ENCODE assay signal across 32 cellular contexts in the genomic region with DNA sequence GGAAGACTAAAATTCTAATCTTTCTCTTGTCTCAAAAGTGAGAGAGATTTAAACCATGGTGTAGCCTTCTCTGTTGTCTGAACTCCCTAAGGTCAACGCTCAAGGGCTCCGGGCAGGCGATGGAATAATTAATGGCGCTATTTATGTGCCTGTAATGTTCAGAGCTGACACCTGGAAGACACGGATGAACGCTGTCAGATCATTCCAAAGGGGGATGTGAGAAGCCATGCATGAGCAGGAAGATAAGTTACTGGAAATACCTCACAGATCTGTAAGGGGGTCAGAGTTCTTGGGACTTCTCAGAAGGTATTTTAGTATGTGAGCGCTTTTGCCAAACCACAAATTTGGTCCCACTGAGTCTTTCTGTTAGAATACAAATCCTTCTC.
A peak's percentile ranks its signal among the peaks of the same experiment; 100 is the strongest.
DNase-seq lines count a peak whose midpoint lies in the region; ATAC-seq, FAIRE-seq and TF ChIP-seq lines count a peak whose summit lies in the region.
"Had no signal": no experiment of that assay in that cellular context is flagged by ENCODE, and none has a peak within 500 bp of the region (broad histone marks: within the 10 kb centered on the region; RNA-seq: fewer than 3 reads in every experiment).

No MANE protein-coding gene starts in this region.

- H3F3A ChIP-seq in neural cell (ENCODE audit: insufficient read depth, low read length, poor library complexity, severe bottlenecking) = no peaks in the 10 kb centered on the region

- peak overlapping the region; percentile 13 for H3K4me2 ChIP-seq in neural cell (ENCODE audit: low read length)
- H3K4me2 ChIP-seq: BLaER1, KMS-11, PC-9 had no signal

- no peak overlapping the region for H2AFZ ChIP-seq in neural cell (ENCODE audit: low read depth, low read length)
- H2AFZ ChIP-seq: PC-9 had no signal

- no peaks in the 10 kb centered on the region for H3K79me2 ChIP-seq in neural cell (replicated peaks; ENCODE audit: insufficient read depth, low read length)

- H3K36me3 ChIP-seq in neural cell (ENCODE audit: insufficient read depth, low read length) = no peaks in the 10 kb centered on the region
- H3K36me3 ChIP-seq: BLaER1, MG63, upper lobe of right lung had no signal

- intact Hi-C loops in left cardiac atrium (cut with DNase I) = no loop called here

- H3K27me3 ChIP-seq in neural cell (ENCODE audit: insufficient read depth, low read depth, low read length) = no peaks in the 10 kb centered on the region
- H3K27me3 ChIP-seq: BLaER1, MG63, upper lobe of right lung had no signal

- TF ChIP-seq RAD21 in neural cell (conservative IDR thresholded peaks at IDR 0.05) = no peak

- no peak overlapping the region for H3K4me3 Mint-ChIP-seq in activated T-cell treated with anti-CD3 and anti-CD28 coated beads, Interleukin-2, amount 50 U/mL, for 24 hours
- H3K4me3 Mint-ChIP-seq: activated naive CD8-positive, alpha-beta T cell treated with anti-CD3 and anti-CD28 coated beads, Interleukin-2, amount 10 ng/mL, durations not matched to agents 7 days and 5 days; activated T-cell treated with anti-CD3 and anti-CD28 coated beads, Interleukin-2, amount 50 U/mL, for 4 hours; effector memory CD8-positive, alpha-beta T cell; H9; neural crest cell; stimulated activated effector memory CD8-positive, alpha-beta T cell treated with anti-CD3 and anti-CD28 coated beads, Interleukin-12 subunit alpha, Interleukin-12 subunit beta, amount 100 ng/mL, for 72 hours; T-helper 1 cell treated with Interleukin-12 subunit alpha and Interleukin-12 subunit beta and Interleukin-4 antibody, amounts not matched to agents 30 μg/mL and 1 μg/mL, for 36 hours had no signal

- H3K27ac ChIP-seq in neural cell (ENCODE audit: low read length) = peak overlapping the region; percentile 79
- H3K27ac ChIP-seq: BLaER1, coronary artery, KMS-11, PC-9, upper lobe of right lung had no signal

- H3K9me3 Mint-ChIP-seq in activated T-cell treated with anti-CD3 and anti-CD28 coated beads, Interleukin-2, amount 50 U/mL, for 24 hours = no peaks in the 10 kb centered on the region
- H3K9me3 Mint-ChIP-seq: activated naive CD8-positive, alpha-beta T cell treated with anti-CD3 and anti-CD28 coated beads, Interleukin-2, amount 10 ng/mL, durations not matched to agents 7 days and 5 days; effector memory CD8-positive, alpha-beta T cell had no signal

- H3K4me1 Mint-ChIP-seq in activated T-cell treated with anti-CD3 and anti-CD28 coated beads, Interleukin-2, amount 50 U/mL, for 24 hours (ENCODE audit: low read depth) = no peaks in the 10 kb centered on the region
- H3K4me1 Mint-ChIP-seq: activated naive CD8-positive, alpha-beta T cell treated with anti-CD3 and anti-CD28 coated beads, Interleukin-2, amount 10 ng/mL, durations not matched to agents 7 days and 5 days; H9; neural crest cell had no signal

- no peak for DNase-seq in D721Med (ENCODE audit: insufficient read length, low spot score)
- DNase-seq in NCI-H524 treated with DMSO at 0.1 percent for 48 hours (lab: John Stamatoyannopoulos, UW) = peak; percentile 42
- DNase-seq in left cardiac atrium = no peak
- DNase-seq in NCI-H187 treated with DMSO at 0.1 percent for 48 hours (lab: John Stamatoyannopoulos, UW) = no peak
- DNase-seq in activated T-cell treated with anti-CD3 and anti-CD28 coated beads, Interleukin-2, amount 50 U/mL, for 24 hours = no peak
- no peak for DNase-seq in ACHN
- DNase-seq: activated gamma-delta T cell treated with Interleukin-2 at 50 U/mL for 16 hours; activated naive CD8-positive, alpha-beta T cell treated with anti-CD3 and anti-CD28 coated beads, Interleukin-2, amount 10 ng/mL, durations not matched to agents 7 days and 5 days; activated T-cell treated with anti-CD3 and anti-CD28 coated beads, Interleukin-2, amount 50 U/mL, for 4 hours; caudate nucleus; effector memory CD8-positive, alpha-beta T cell; H9; kidney; mammary epithelial cell; MG63; NCI-H1105 treated with DMSO at 0.1 percent for 48 hours; NCI-H2081 treated with DMSO at 0.1 percent for 48 hours; PC-9; posterior cingulate gyrus; substantia nigra; upper lobe of right lung had no signal

- peak; percentile 69 for TF ChIP-seq EP300 in neural cell (conservative IDR thresholded peaks at IDR 0.05; ENCODE audit: poor library complexity, severe bottlenecking)

- ATAC-seq in left cardiac atrium (peak; percentile 45 to 57), HG03025 (IDR thresholded peaks at IDR 0.05; ENCODE audit: low FRiP score, unreplicated experiment) (no peak)
- ATAC-seq: activated T-cell treated with anti-CD3 and anti-CD28 coated beads, Interleukin-2, amount 50 U/mL, for 4 hours; effector memory CD8-positive, alpha-beta T cell; SK-N-SH treated with all-trans-retinoic acid at 6 μM for 48 hours; stimulated activated effector memory CD8-positive, alpha-beta T cell treated with anti-CD3 and anti-CD28 coated beads, Interleukin-12 subunit alpha, Interleukin-12 subunit beta, amount 100 ng/mL, for 72 hours; upper lobe of right lung had no signal

- H3K27ac Mint-ChIP-seq in activated T-cell treated with anti-CD3 and anti-CD28 coated beads, Interleukin-2, amount 50 U/mL, for 24 hours = no peak overlapping the region
- H3K27ac Mint-ChIP-seq: activated naive CD8-positive, alpha-beta T cell treated with anti-CD3 and anti-CD28 coated beads, Interleukin-2, amount 10 ng/mL, durations not matched to agents 7 days and 5 days; effector memory CD8-positive, alpha-beta T cell; H9; stimulated activated effector memory CD8-positive, alpha-beta T cell treated with anti-CD3 and anti-CD28 coated beads, Interleukin-12 subunit alpha, Interleukin-12 subunit beta, amount 100 ng/mL, for 72 hours; T-helper 1 cell treated with Interleukin-12 subunit alpha and Interleukin-12 subunit beta and Interleukin-4 antibody, amounts not matched to agents 30 μg/mL and 1 μg/mL, for 36 hours had no signal

- H3K9me2 ChIP-seq in neural cell (ENCODE audit: insufficient read depth, low read length) = no peaks in the 10 kb centered on the region

- no peaks in the 10 kb centered on the region for H3K27me3 Mint-ChIP-seq in activated T-cell treated with anti-CD3 and anti-CD28 coated beads, Interleukin-2, amount 50 U/mL, for 24 hours
- H3K27me3 Mint-ChIP-seq: activated naive CD8-positive, alpha-beta T cell treated with anti-CD3 and anti-CD28 coated beads, Interleukin-2, amount 10 ng/mL, durations not matched to agents 7 days and 5 days; effector memory CD8-positive, alpha-beta T cell had no signal

- H3K9me3 ChIP-seq in neural cell (ENCODE audit: low read length) = no peaks in the 10 kb centered on the region
- H3K9me3 ChIP-seq: BLaER1, MG63, upper lobe of right lung had no signal

- peak overlapping the region; percentile 51 for H3K4me3 ChIP-seq in neural cell (ENCODE audit: low read length)
- H3K4me3 ChIP-seq: BLaER1, coronary artery, MG63, PC-9, upper lobe of right lung had no signal

- in situ Hi-C loops in ACHN (cut with HindIII; ENCODE audit: low pct_ligation_motif_present, low pct_unique_long_range_greater_than_20kb, low sequenced_read_pairs) = no loop called here

- no peak for TF ChIP-seq CTCF in D721Med (IDR thresholded peaks at IDR 0.05; ENCODE audit: insufficient read depth, missing control alignments)
- peak; percentile 28 for TF ChIP-seq CTCF in neural cell (IDR thresholded peaks at IDR 0.05; ENCODE audit: poor library complexity, severe bottlenecking)

- peak overlapping the region; percentile 39 for H3K9ac ChIP-seq in neural cell (ENCODE audit: low read length)
- H3K9ac ChIP-seq: BLaER1, KMS-11 had no signal

- H3K36me3 Mint-ChIP-seq in activated T-cell treated with anti-CD3 and anti-CD28 coated beads, Interleukin-2, amount 50 U/mL, for 24 hours (ENCODE audit: low read depth) = peaks cover 2% of the 10 kb centered on the region
- H3K36me3 Mint-ChIP-seq: activated naive CD8-positive, alpha-beta T cell treated with anti-CD3 and anti-CD28 coated beads, Interleukin-2, amount 10 ng/mL, durations not matched to agents 7 days and 5 days; stimulated activated effector memory CD8-positive, alpha-beta T cell treated with anti-CD3 and anti-CD28 coated beads, Interleukin-12 subunit alpha, Interleukin-12 subunit beta, amount 100 ng/mL, for 72 hours had no signal

- FAIRE-seq in D721Med (lab: Jason Lieb, UNC) = peak; percentile 81
- FAIRE-seq: astrocyte, GM12892, kidney had no signal

- no peaks in the 10 kb centered on the region for H4K20me1 ChIP-seq in neural cell (ENCODE audit: insufficient read depth)
- H4K20me1 ChIP-seq: BLaER1 had no signal

TF ChIP-seq in neural cell, 6 proteins besides CTCF, POLR2A, EP300 and RAD21:
- TF ChIP-seq EZH2 (IDR thresholded peaks at IDR 0.05; ENCODE audit: borderline replicate concordance, insufficient read depth, low read length, poor library complexity, severe bottlenecking) = no peak
- TF ChIP-seq, protein P1, sequence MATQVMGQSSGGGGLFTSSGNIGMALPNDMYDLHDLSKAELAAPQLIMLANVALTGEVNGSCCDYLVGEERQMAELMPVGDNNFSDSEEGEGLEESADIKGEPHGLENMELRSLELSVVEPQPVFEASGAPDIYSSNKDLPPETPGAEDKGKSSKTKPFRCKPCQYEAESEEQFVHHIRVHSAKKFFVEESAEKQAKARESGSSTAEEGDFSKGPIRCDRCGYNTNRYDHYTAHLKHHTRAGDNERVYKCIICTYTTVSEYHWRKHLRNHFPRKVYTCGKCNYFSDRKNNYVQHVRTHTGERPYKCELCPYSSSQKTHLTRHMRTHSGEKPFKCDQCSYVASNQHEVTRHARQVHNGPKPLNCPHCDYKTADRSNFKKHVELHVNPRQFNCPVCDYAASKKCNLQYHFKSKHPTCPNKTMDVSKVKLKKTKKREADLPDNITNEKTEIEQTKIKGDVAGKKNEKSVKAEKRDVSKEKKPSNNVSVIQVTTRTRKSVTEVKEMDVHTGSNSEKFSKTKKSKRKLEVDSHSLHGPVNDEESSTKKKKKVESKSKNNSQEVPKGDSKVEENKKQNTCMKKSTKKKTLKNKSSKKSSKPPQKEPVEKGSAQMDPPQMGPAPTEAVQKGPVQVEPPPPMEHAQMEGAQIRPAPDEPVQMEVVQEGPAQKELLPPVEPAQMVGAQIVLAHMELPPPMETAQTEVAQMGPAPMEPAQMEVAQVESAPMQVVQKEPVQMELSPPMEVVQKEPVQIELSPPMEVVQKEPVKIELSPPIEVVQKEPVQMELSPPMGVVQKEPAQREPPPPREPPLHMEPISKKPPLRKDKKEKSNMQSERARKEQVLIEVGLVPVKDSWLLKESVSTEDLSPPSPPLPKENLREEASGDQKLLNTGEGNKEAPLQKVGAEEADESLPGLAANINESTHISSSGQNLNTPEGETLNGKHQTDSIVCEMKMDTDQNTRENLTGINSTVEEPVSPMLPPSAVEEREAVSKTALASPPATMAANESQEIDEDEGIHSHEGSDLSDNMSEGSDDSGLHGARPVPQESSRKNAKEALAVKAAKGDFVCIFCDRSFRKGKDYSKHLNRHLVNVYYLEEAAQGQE (IDR thresholded peaks at IDR 0.05; ENCODE audit: borderline replicate concordance) = peak; percentile 49
TF ChIP-seq in neural cell: peak in this region for 1.
